ENCODE assay signal across 17 cellular contexts in the genomic region with DNA sequence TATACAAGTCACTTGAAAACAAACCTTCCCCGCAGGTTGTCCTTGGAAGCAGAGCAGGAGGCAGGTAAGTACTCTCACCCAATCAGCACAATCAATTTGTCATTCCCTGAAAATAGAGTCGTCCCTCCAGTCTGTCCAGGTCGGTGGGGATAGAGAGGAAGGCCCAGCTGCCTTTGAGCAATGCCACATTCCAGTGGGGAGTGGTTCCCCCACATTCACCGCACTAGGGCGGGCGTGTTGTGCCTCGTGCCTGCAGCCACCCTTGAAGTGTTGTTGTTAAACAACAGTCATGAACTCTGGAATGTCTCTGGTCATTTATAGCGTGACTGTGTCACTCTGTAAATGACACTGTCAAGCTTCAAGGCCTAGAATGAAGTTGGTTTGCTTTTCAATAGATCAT. TPM values are rescaled to one million over a fixed set of nuclear protein-coding genes. Genes with fewer than 3 reads are reported as not detected.
DNase-seq lines count a peak whose midpoint lies in the region; ATAC-seq and TF ChIP-seq lines count a peak whose summit lies in the region.
"Had no signal": no experiment of that assay in that cellular context is flagged by ENCODE, and none has a peak within 500 bp of the region (broad histone marks: within the 10 kb centered on the region; RNA-seq: fewer than 3 reads in every experiment).

No MANE protein-coding gene starts in this region.

- H2AK5ac ChIP-seq in trophoblast cell (ENCODE audit: low read length), result no peak overlapping the region

- TF ChIP-seq RAD21 in HCT116 (IDR thresholded peaks at IDR 0.05; ENCODE audit: low read depth), result no peak

- H3K36me3 Mint-ChIP-seq in immature natural killer cell, result no peaks in the 10 kb centered on the region

- peak overlapping the region; percentile 42 for H2AFZ ChIP-seq in HCT116 (ENCODE audit: low read depth, low read length, poor library complexity, severe bottlenecking)
- H2AFZ ChIP-seq in trophoblast cell (ENCODE audit: insufficient read depth, low read length, poor library complexity), result no peak overlapping the region

- no peak overlapping the region for H3K4me3 Mint-ChIP-seq in immature natural killer cell

- H3K79me2 ChIP-seq in HCT116 (ENCODE audit: insufficient read depth, low read length), result no peaks in the 10 kb centered on the region
- no peaks in the 10 kb centered on the region for H3K79me2 ChIP-seq in trophoblast cell (ENCODE audit: control insufficient read depth, insufficient read depth, low read length, poor library complexity)

- peak; percentile 78 for ATAC-seq in HCT116

- no peaks in the 10 kb centered on the region for H3K9me2 ChIP-seq in HCT116 (ENCODE audit: insufficient read depth)

- H4K91ac ChIP-seq in trophoblast cell (ENCODE audit: low read depth, low read length), result no peak overlapping the region

- RAD21 ChIA-PET in HCT116 (lab: Charles Lee; ENCODE audit: low non-redundant PET in 1 of 2, low total read pairs in 2 of 2, uncharacterized antibody in 2 of 2, unreplicated experiment in 2 of 2), result no interaction called here

- H3K9me3 Mint-ChIP-seq in immature natural killer cell, result no peaks in the 10 kb centered on the region

- POLR2A ChIA-PET in HCT116 (lab: Charles Lee), result no interaction called here

- H4K20me1 ChIP-seq in HCT116 (ENCODE audit: insufficient read depth), result no peaks in the 10 kb centered on the region

- BruUV-seq in HCT116 (replicated peaks; lab: Mats Ljungman, UMichigan), result no TSS peak

- no peak overlapping the region for H3K18ac ChIP-seq in trophoblast cell (ENCODE audit: low read length)

- H2BK12ac ChIP-seq in trophoblast cell (ENCODE audit: low read length), result no peak overlapping the region

- H2BK5ac ChIP-seq in trophoblast cell (ENCODE audit: low read depth, low read length, poor library complexity), result no peak overlapping the region

- H3K4me3 ChIP-seq in HCT116 (replicated peaks in 1 of 2; ENCODE audit: low read depth in 1 of 2, low read length in 2 of 2) (no peak overlapping the region), trophoblast cell (ENCODE audit: low read depth, low read length) (no peak overlapping the region)
- H3K4me3 ChIP-seq: sigmoid colon, thoracic aorta had no signal

- TF ChIP-seq CTCF in HCT116 (IDR thresholded peaks at IDR 0.05 in 2 of 3, conservative IDR thresholded peaks at IDR 0.05 in 1 of 3; ENCODE audit: borderline replicate concordance in 1 of 3, insufficient read depth in 1 of 3, low read depth in 2 of 3, low read length in 2 of 3), result no peak

- no peak for TF ChIP-seq POLR2A in HCT116 (IDR thresholded peaks at IDR 0.05; ENCODE audit: borderline replicate concordance, extremely low read depth, insufficient read depth, insufficient read length)

- no peak overlapping the region for H3K4ac ChIP-seq in trophoblast cell (ENCODE audit: low read depth, low read length)

- H3K27ac ChIP-seq in HCT116 (ENCODE audit: low read depth, low read length) (no peak overlapping the region), trophoblast cell (ENCODE audit: low read depth, low read length) (peak overlapping the region; percentile 35)
- H3K27ac ChIP-seq: sigmoid colon, thoracic aorta had no signal

- intact Hi-C loops in HCT116 (cut with micrococcal nuclease) (no loop called here), cardiac septum (cut with DNase I) (no loop called here)

- H3K27me3 Mint-ChIP-seq in immature natural killer cell (ENCODE audit: low read depth in 3 of 3), result peaks cover 0 to 7% (median 3%) of the 10 kb centered on the region in 3 donors

- H3K23ac ChIP-seq in trophoblast cell (ENCODE audit: low read length), result no peak overlapping the region

- no peaks in the 10 kb centered on the region for H3K36me3 ChIP-seq in HCT116 (ENCODE audit: control insufficient read depth in 1 of 2, insufficient read depth in 2 of 2, low read length in 2 of 2)
- H3K36me3 ChIP-seq in trophoblast cell (ENCODE audit: control insufficient read depth in 1 of 2, insufficient read depth in 2 of 2, low read length in 2 of 2), result no peaks in the 10 kb centered on the region
- H3K36me3 ChIP-seq: sigmoid colon, thoracic aorta had no signal

- H3K4me2 ChIP-seq in HCT116 (ENCODE audit: low read length) (peak overlapping the region; percentile 14), trophoblast cell (ENCODE audit: low read length) (peak overlapping the region; percentile 27)

- H3K79me1 ChIP-seq in trophoblast cell (ENCODE audit: low read length), result no peaks in the 10 kb centered on the region

- DNase-seq in HCT116 (ENCODE audit: low read depth, low spot score), result no peak
- peak; percentile 91 for DNase-seq in SW480 (ENCODE audit: low spot score)
- DNase-seq in immature natural killer cell, result no peak
- peak; percentile 95 to 98 for DNase-seq in trophoblast cell
- DNase-seq in glomerular visceral epithelial cell (ENCODE audit: extremely low spot score), result no peak
- no peak for DNase-seq in DMS 273 treated with DMSO at 0.1 percent for 48 hours (lab: John Stamatoyannopoulos, UW)
- no peak for DNase-seq in 8988T
- DNase-seq in cardiac septum (ENCODE audit: low spot score), result no peak
- DNase-seq: activated naive CD4-positive, alpha-beta T cell; C1 segment of cervical spinal cord; GOT3; NCI-H2029 treated with DMSO at 0.1 percent for 48 hours; NCI-H524 treated with DMSO at 0.1 percent for 48 hours; OCI-M1; sigmoid colon; stimulated activated CD4-positive, alpha-beta T cell treated with anti-CD3 and anti-CD28 coated beads, Interleukin-2, amount 100 ng/mL, for 48 hours had no signal

- H3K4me1 ChIP-seq in HCT116 (ENCODE audit: control insufficient read depth in 1 of 2, insufficient read depth in 2 of 2, low read length in 2 of 2) (peaks cover 0 to 14% of the 10 kb centered on the region in 2 experiments; a peak in 2 of 4 replicates), trophoblast cell (ENCODE audit: control insufficient read depth in 1 of 2, insufficient read depth in 2 of 2, low read length in 2 of 2) (peaks cover 2 to 9% of the 10 kb centered on the region in 2 experiments)
- H3K4me1 ChIP-seq: sigmoid colon had no signal

- no peak overlapping the region for H2BK120ac ChIP-seq in trophoblast cell (ENCODE audit: insufficient read depth, low read length, poor library complexity)

- H3K27ac Mint-ChIP-seq in immature natural killer cell, result peak overlapping the region in 4 of 6 donors; percentile 4 to 85 (median 42)

- no peak overlapping the region for H3K14ac ChIP-seq in trophoblast cell (ENCODE audit: low read length)

- H4K8ac ChIP-seq in trophoblast cell (ENCODE audit: low read depth, low read length), result no peak overlapping the region

- no peak overlapping the region for H4K12ac ChIP-seq in trophoblast cell (ENCODE audit: low read depth, low read length)

- H3K9ac ChIP-seq in HCT116 (ENCODE audit: low read length) (no peak overlapping the region), trophoblast cell (ENCODE audit: low read length) (no peak overlapping the region)

- WGBS in trophoblast cell (ENCODE audit: extremely low coverage, insufficient coverage, insufficient read length), result no CpG with 5 or more reads among the region's 8 CpGs

- no peaks in the 10 kb centered on the region for H3K9me3 ChIP-seq in HCT116 (ENCODE audit: control insufficient read depth in 1 of 2, insufficient read depth in 1 of 2, low read depth in 1 of 2, low read length in 2 of 2)
- peaks cover 2% of the 10 kb centered on the region for H3K9me3 ChIP-seq in trophoblast cell (ENCODE audit: insufficient read depth, low read depth, low read length)
- H3K9me3 ChIP-seq: sigmoid colon, thoracic aorta had no signal

- peaks cover 51 to 53% of the 10 kb centered on the region in 2 donors for H3K4me1 Mint-ChIP-seq in immature natural killer cell

- H3K27me3 ChIP-seq in HCT116 (ENCODE audit: insufficient read depth, low read length), result no peaks in the 10 kb centered on the region
- H3K27me3 ChIP-seq in trophoblast cell (ENCODE audit: insufficient read depth, low read length), result no peaks in the 10 kb centered on the region
- H3K27me3 ChIP-seq: sigmoid colon had no signal

- CTCF ChIA-PET in HCT116 (lab: Charles Lee), result no interaction called here

TF ChIP-seq in HCT116, 20 proteins besides CTCF, POLR2A, EP300 and RAD21:
- TF ChIP-seq SP1 (IDR thresholded peaks at IDR 0.05; ENCODE audit: low read depth), result peak; percentile 58; the same call in 1 of the 2 replicates
- TF ChIP-seq EZH2phosphoT487 (IDR thresholded peaks at IDR 0.05; ENCODE audit: borderline replicate concordance), result no peak
- TF ChIP-seq, protein P1, sequence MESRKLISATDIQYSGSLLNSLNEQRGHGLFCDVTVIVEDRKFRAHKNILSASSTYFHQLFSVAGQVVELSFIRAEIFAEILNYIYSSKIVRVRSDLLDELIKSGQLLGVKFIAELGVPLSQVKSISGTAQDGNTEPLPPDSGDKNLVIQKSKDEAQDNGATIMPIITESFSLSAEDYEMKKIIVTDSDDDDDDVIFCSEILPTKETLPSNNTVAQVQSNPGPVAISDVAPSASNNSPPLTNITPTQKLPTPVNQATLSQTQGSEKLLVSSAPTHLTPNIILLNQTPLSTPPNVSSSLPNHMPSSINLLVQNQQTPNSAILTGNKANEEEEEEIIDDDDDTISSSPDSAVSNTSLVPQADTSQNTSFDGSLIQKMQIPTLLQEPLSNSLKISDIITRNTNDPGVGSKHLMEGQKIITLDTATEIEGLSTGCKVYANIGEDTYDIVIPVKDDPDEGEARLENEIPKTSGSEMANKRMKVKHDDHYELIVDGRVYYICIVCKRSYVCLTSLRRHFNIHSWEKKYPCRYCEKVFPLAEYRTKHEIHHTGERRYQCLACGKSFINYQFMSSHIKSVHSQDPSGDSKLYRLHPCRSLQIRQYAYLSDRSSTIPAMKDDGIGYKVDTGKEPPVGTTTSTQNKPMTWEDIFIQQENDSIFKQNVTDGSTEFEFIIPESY (IDR thresholded peaks at IDR 0.05; ENCODE audit: extremely low read depth, insufficient replicate concordance, low read length), result no peak
- TF ChIP-seq, protein P2, sequence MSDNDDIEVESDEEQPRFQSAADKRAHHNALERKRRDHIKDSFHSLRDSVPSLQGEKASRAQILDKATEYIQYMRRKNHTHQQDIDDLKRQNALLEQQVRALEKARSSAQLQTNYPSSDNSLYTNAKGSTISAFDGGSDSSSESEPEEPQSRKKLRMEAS (IDR thresholded peaks at IDR 0.05), result peak; percentile 70
- TF ChIP-seq SIN3A (IDR thresholded peaks at IDR 0.05; ENCODE audit: low read depth), result 0 out of 2 replicates have a peak, but pooled peaks have one; percentile 29
- peak; percentile 21; the same call in 1 of the 2 replicates for TF ChIP-seq JUND (IDR thresholded peaks at IDR 0.05)

RNA-seq across cellular contexts. Expression of a gene that starts 33.4 kb away (rescaled TPM):
- 3.4 TPM for total RNA-seq in HCT116 (2021; ENCODE audit: unreplicated experiment)
- 1.3 and 2.6 TPM in 2 replicates for polyA plus RNA-seq in HCT116 (2012)
- 10 to 100 TPM; 25.3 to 77.0 (median 33.0) TPM for polyA plus RNA-seq in immature natural killer cell
- 0.94 and 1.1 TPM in 2 replicates for polyA plus RNA-seq in trophoblast cell (2013)
- 2.0 TPM for total RNA-seq in cardiac septum

Comparison
In these comparisons a context has a peak if more than half of its experiments do, and no peak if none do; other contexts are left out.
1. DNase-seq: peak in SW480 (single experiment) and trophoblast cell (2 of 2); none in HCT116 (single experiment), immature natural killer cell (0 of 3), glomerular visceral epithelial cell (single experiment), DMS 273 treated with DMSO at 0.1 percent for 48 hours (single experiment), 8988T (single experiment) and cardiac septum (single experiment).